21 cellular contexts compared by ENCODE assay signal in the genomic region with DNA sequence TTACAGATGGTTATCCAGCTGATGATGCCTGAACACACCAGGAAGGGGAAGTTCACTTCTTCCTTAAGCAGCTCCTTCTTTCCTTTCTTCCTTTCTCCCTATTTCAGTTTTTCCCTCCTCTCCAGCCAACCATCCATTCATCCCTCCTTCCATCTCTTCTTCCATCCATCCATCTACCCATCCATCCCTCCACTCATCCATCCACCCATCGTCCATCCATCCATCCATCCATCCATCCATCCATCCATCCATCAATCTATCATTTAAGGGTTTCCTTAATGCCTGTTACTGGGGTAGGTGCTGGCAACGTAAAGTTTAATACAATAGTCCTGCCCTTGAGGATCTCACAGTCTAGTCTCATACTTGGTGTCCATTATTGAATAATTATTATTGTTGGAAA.
"Had no signal": no experiment of that assay in that cellular context is flagged by ENCODE, and none has a peak within 500 bp of the region (broad histone marks: within the 10 kb centered on the region; RNA-seq: fewer than 3 reads in every experiment).

No MANE protein-coding gene starts in this region.

- H3K4me3 Mint-ChIP-seq: central memory CD8-positive, alpha-beta T cell; natural killer cell; neural progenitor cell; stimulated activated naive B cell treated with anti-CD40 and anti-IgM and Interleukin-4, amounts not matched to agents 10 μg/mL and 1 μg/mL and 100 μg/mL, for 72 hours; stimulated activated naive CD8-positive, alpha-beta T cell treated with anti-CD3 and anti-CD28 coated beads, Interleukin-15, amount 100 ng/mL, for 72 hours had no signal

- H3K27me3 Mint-ChIP-seq: central memory CD8-positive, alpha-beta T cell; stimulated activated naive B cell treated with anti-CD40 and anti-IgM and Interleukin-4, amounts not matched to agents 10 μg/mL and 1 μg/mL and 100 μg/mL, for 72 hours had no signal

- FAIRE-seq: endometrium, pancreas had no signal

- H3K27ac Mint-ChIP-seq: neural progenitor cell; progenitor cell of endocrine pancreas; stimulated activated naive B cell treated with anti-CD40 and anti-IgM and Interleukin-4, amounts not matched to agents 10 μg/mL and 1 μg/mL and 100 μg/mL, for 72 hours; stimulated activated naive CD8-positive, alpha-beta T cell treated with anti-CD3 and anti-CD28 coated beads, Interleukin-15, amount 100 ng/mL, for 72 hours had no signal

- ATAC-seq: gastroesophageal sphincter; left ventricle myocardium superior; natural killer cell; pancreas; right lobe of liver; stimulated activated naive B cell treated with anti-CD40 and anti-IgM and Interleukin-4, amounts not matched to agents 10 μg/mL and 1 μg/mL and 100 μg/mL, for 72 hours; stimulated activated naive CD8-positive, alpha-beta T cell treated with anti-CD3 and anti-CD28 coated beads, Interleukin-15, amount 100 ng/mL, for 72 hours had no signal

- H3K9me3 ChIP-seq: esophagus muscularis mucosa, gastroesophageal sphincter, pancreas, right lobe of liver, testis, transverse colon had no signal

- H3K9me3 Mint-ChIP-seq: central memory CD8-positive, alpha-beta T cell; natural killer cell; neural progenitor cell had no signal

- H3K36me3 Mint-ChIP-seq: natural killer cell; stimulated activated naive B cell treated with anti-CD40 and anti-IgM and Interleukin-4, amounts not matched to agents 10 μg/mL and 1 μg/mL and 100 μg/mL, for 72 hours had no signal

- DNase-seq: effector memory CD4-positive, alpha-beta T cell; left colon; left ventricle myocardium superior; natural killer cell; nucleus accumbens; pancreas; retina; right lobe of liver; stimulated activated CD4-positive, alpha-beta T cell treated with anti-CD3 and anti-CD28 coated beads, Interleukin-2, amount 100 ng/mL, for 24 hours; stimulated activated CD4-positive, alpha-beta T cell treated with anti-CD3 and anti-CD28 coated beads, Interleukin-4, amount 100 ng/mL, for 4 hours; stimulated activated naive B cell treated with anti-CD40 and anti-IgM and Interleukin-4, amounts not matched to agents 10 μg/mL and 1 μg/mL and 100 μg/mL, for 72 hours; stimulated activated naive CD8-positive, alpha-beta T cell treated with anti-CD3 and anti-CD28 coated beads, Interleukin-15, amount 100 ng/mL, for 72 hours; testis; transverse colon had no signal

- H3K36me3 ChIP-seq: esophagus muscularis mucosa, gastroesophageal sphincter, neural progenitor cell, pancreas, right lobe of liver, transverse colon had no signal

- H3K4me1 ChIP-seq: pancreas, right lobe of liver, testis had no signal

- H3K27ac ChIP-seq: esophagus muscularis mucosa, gastroesophageal sphincter, neural progenitor cell, pancreas, right lobe of liver, testis had no signal

- H3K4me1 Mint-ChIP-seq: neural progenitor cell; stimulated activated naive CD8-positive, alpha-beta T cell treated with anti-CD3 and anti-CD28 coated beads, Interleukin-15, amount 100 ng/mL, for 72 hours had no signal

- H3K27me3 ChIP-seq: esophagus muscularis mucosa, gastroesophageal sphincter, neural progenitor cell, pancreas, right lobe of liver, testis, transverse colon had no signal

- H3K4me3 ChIP-seq: esophagus muscularis mucosa, gastroesophageal sphincter, lung, neural progenitor cell, pancreas, right lobe of liver, testis, transverse colon had no signal
